In genomic region chr17:2387086-2388019, GRCh38 we compare ENCODE assay signal across 14 cellular contexts.
"Had no signal": no experiment of that assay in that cellular context is flagged by ENCODE, and none has a peak within 500 bp of the region (broad histone marks: within the 10 kb centered on the region; RNA-seq: fewer than 3 reads in every experiment).

No MANE protein-coding gene starts in this region.

- DNase-seq: activated CD4-positive, alpha-beta T cell treated with anti-CD3 and anti-CD28 coated beads, Interleukin-2, amount 50 U/mL, for 4 hours; erythroblast; left ventricle myocardium inferior; mammary epithelial cell; stimulated activated CD4-positive, alpha-beta T cell treated with anti-CD3 and anti-CD28 coated beads, Interleukin-4, amount 100 ng/mL, for 24 hours; stimulated activated naive CD4-positive, alpha-beta T cell; WERI-Rb-1 had no signal

- H3K27ac ChIP-seq: left ventricle myocardium inferior, transverse colon, vagina had no signal

- H3K9me3 ChIP-seq: left ventricle myocardium inferior, psoas muscle, transverse colon, vagina had no signal

- H3K36me3 Mint-ChIP-seq: activated naive CD8-positive, alpha-beta T cell had no signal

- ATAC-seq: psoas muscle, sciatic nerve had no signal

- H3K4me3 Mint-ChIP-seq: activated naive CD8-positive, alpha-beta T cell; T-helper 1 cell treated with Interleukin-12 subunit alpha and Interleukin-12 subunit beta and Interleukin-4 antibody, amounts not matched to agents 30 μg/mL and 1 μg/mL, for 36 hours had no signal

- H3K27ac Mint-ChIP-seq: T-helper 1 cell treated with Interleukin-12 subunit alpha and Interleukin-12 subunit beta and Interleukin-4 antibody, amounts not matched to agents 30 μg/mL and 1 μg/mL, for 36 hours had no signal

- H3K27me3 Mint-ChIP-seq: activated naive CD8-positive, alpha-beta T cell had no signal

- H3K4me3 ChIP-seq: left ventricle myocardium inferior, psoas muscle, smooth muscle cell, transverse colon, vagina had no signal

- H3K4me2 ChIP-seq: smooth muscle cell had no signal

- H3K27me3 ChIP-seq: transverse colon, vagina had no signal

- H3K9me3 Mint-ChIP-seq: T-helper 1 cell treated with Interleukin-12 subunit alpha and Interleukin-12 subunit beta and Interleukin-4 antibody, amounts not matched to agents 30 μg/mL and 1 μg/mL, for 36 hours had no signal

- H3K36me3 ChIP-seq: transverse colon had no signal
